In genomic region chr18:24400587-24400986, GRCh38 we compare ENCODE assay signal across 1 cellular context.
TF ChIP-seq lines count a peak whose summit lies in the region.

No MANE protein-coding gene starts in this region.

TF ChIP-seq in HEK293, 187 proteins besides CTCF, POLR2A, EP300 and RAD21 (continued from another document):
- TF ChIP-seq HIC1 (tag by site-specific recombination; IDR thresholded peaks at IDR 0.05) (no peak), ZBTB6 (tag by site-specific recombination; IDR thresholded peaks at IDR 0.05) (no peak), SP7 (tag by site-specific recombination; IDR thresholded peaks at IDR 0.05) (peak; percentile 90), SP3 (tag by site-specific recombination; IDR thresholded peaks at IDR 0.05) (no peak), TRIM28 (IDR thresholded peaks at IDR 0.05; ENCODE audit: borderline replicate concordance, low read length) (peak; percentile 84; the same call in 1 of the 2 replicates), ZNF488 (tag by site-specific recombination; IDR thresholded peaks at IDR 0.05) (no peak), YY2 (tag by site-specific recombination; IDR thresholded peaks at IDR 0.05) (no peak), GLIS1 (tag by site-specific recombination; IDR thresholded peaks at IDR 0.05) (peak; percentile 74), ZNF184 (tag by site-specific recombination; IDR thresholded peaks at IDR 0.05) (no peak)
- TF ChIP-seq, protein P1, sequence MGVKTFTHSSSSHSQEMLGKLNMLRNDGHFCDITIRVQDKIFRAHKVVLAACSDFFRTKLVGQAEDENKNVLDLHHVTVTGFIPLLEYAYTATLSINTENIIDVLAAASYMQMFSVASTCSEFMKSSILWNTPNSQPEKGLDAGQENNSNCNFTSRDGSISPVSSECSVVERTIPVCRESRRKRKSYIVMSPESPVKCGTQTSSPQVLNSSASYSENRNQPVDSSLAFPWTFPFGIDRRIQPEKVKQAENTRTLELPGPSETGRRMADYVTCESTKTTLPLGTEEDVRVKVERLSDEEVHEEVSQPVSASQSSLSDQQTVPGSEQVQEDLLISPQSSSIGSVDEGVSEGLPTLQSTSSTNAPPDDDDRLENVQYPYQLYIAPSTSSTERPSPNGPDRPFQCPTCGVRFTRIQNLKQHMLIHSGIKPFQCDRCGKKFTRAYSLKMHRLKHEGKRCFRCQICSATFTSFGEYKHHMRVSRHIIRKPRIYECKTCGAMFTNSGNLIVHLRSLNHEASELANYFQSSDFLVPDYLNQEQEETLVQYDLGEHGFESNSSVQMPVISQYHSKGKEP (tag by site-specific recombination; IDR thresholded peaks at IDR 0.05), result peak; percentile 77
